22 cellular contexts compared by ENCODE assay signal in genomic region chr14:55120466-55121144, GRCh38. TPM values are rescaled to one million over a fixed set of nuclear protein-coding genes. Genes with fewer than 3 reads are reported as not detected.
A peak's percentile ranks its signal among the peaks of the same experiment; 100 is the strongest.
DNase-seq lines count a peak whose midpoint lies in the region; ATAC-seq and TF ChIP-seq lines count a peak whose summit lies in the region.
"Had no signal": no experiment of that assay in that cellular context is flagged by ENCODE, and none has a peak within 500 bp of the region (broad histone marks: within the 10 kb centered on the region; RNA-seq: fewer than 3 reads in every experiment).

No MANE protein-coding gene starts in this region.

- H3K27ac ChIP-seq in right atrium auricular region (peak overlapping the region; percentile 52 to 80), stomach (peak overlapping the region; percentile 6 to 99 (median 80))
- H3K27ac ChIP-seq: epithelial cell of prostate had no signal

- no peak for TF ChIP-seq EP300 in stomach (IDR thresholded peaks at IDR 0.05)

- H3K27me3 Mint-ChIP-seq in activated CD8-positive, alpha-beta memory T cell treated with anti-CD3 and anti-CD28 coated beads, Interleukin-2, amount 10 ng/mL, durations not matched to agents 7 days and 5 days, result peaks cover 4% of the 10 kb centered on the region
- peaks cover 0 to 7% of the 10 kb centered on the region in 2 donors for H3K27me3 Mint-ChIP-seq in stimulated activated naive B cell treated with anti-CD40 and anti-IgM and Interleukin-4, amounts not matched to agents 10 μg/mL and 1 μg/mL and 100 μg/mL, for 72 hours
- H3K27me3 Mint-ChIP-seq: activated T-cell treated with anti-CD3 and anti-CD28 coated beads, Interleukin-2, amount 50 U/mL, for 24 hours; central memory CD8-positive, alpha-beta T cell; stimulated activated naive CD8-positive, alpha-beta T cell treated with anti-CD3 and anti-CD28 coated beads, Interleukin-15, Interleukin-2, amounts not matched to agents 100 ng/mL and 50 ng/mL, for 24 hours had no signal

- TF ChIP-seq CTCF in right atrium auricular region (IDR thresholded peaks at IDR 0.05) (no peak), stomach (IDR thresholded peaks at IDR 0.05) (no peak)

- H3K4me1 ChIP-seq in right atrium auricular region, result peaks cover 0 to 84% of the 10 kb centered on the region in 2 donors
- H3K4me1 ChIP-seq in stomach, result peaks cover 28 to 96% (median 67%) of the 10 kb centered on the region in 4 donors

- H3K4me3 ChIP-seq in right atrium auricular region, result no peak overlapping the region
- H3K4me3 ChIP-seq in stomach, result no peak overlapping the region

- peaks cover 19% of the 10 kb centered on the region for H3K4me1 Mint-ChIP-seq in activated CD8-positive, alpha-beta memory T cell treated with anti-CD3 and anti-CD28 coated beads, Interleukin-2, amount 10 ng/mL, durations not matched to agents 7 days and 5 days
- peaks cover 2 to 6% of the 10 kb centered on the region in 2 donors for H3K4me1 Mint-ChIP-seq in stimulated activated naive B cell treated with anti-CD40 and anti-IgM and Interleukin-4, amounts not matched to agents 10 μg/mL and 1 μg/mL and 100 μg/mL, for 72 hours

- DNase-seq in HUDEP-2 (lab: John Stamatoyannopoulos, UW; ENCODE audit: unreplicated experiment in 76 of 76) (peak in 71 of 76 experiments; percentile 19 to 84 (median 56)), SKM-1 (lab: John Stamatoyannopoulos, UW; ENCODE audit: unreplicated experiment) (peak; percentile 33), right atrium auricular region (ENCODE audit: low spot score) (no peak), stomach (peak; percentile 44), RPMI8226 (no peak)
- no peak for DNase-seq in activated CD8-positive, alpha-beta memory T cell treated with anti-CD3 and anti-CD28 coated beads, Interleukin-2, amount 10 ng/mL, durations not matched to agents 7 days and 5 days
- DNase-seq in activated CD8-positive, alpha-beta memory T cell treated with anti-CD3 and anti-CD28 coated beads, Interleukin-2, amount 50 U/mL, for 48 hours, result no peak
- no peak for DNase-seq in stimulated activated naive B cell treated with anti-CD40 and anti-IgM and Interleukin-4, amounts not matched to agents 10 μg/mL and 1 μg/mL and 100 μg/mL, for 72 hours
- DNase-seq: activated CD4-positive, alpha-beta T cell treated with anti-CD3 and anti-CD28 coated beads for 1 hour; activated naive CD8-positive, alpha-beta T cell treated with anti-CD3 and anti-CD28 coated beads, Interleukin-2, amount 50 U/mL, for 24 hours; activated T-cell treated with anti-CD3 and anti-CD28 coated beads, Interleukin-2, amount 50 U/mL, for 24 hours; DMS53; H9; hypothalamus; NCI-H1417 treated with DMSO at 0.1 percent for 48 hours; NCI-H510A; T-helper 2 cell had no signal

- H3K9me3 ChIP-seq in right atrium auricular region (no peaks in the 10 kb centered on the region), stomach (no peaks in the 10 kb centered on the region)

- H3K27me3 ChIP-seq in right atrium auricular region (no peaks in the 10 kb centered on the region), stomach (no peaks in the 10 kb centered on the region)

- no peak overlapping the region for H3K4me3 Mint-ChIP-seq in activated CD8-positive, alpha-beta memory T cell treated with anti-CD3 and anti-CD28 coated beads, Interleukin-2, amount 10 ng/mL, durations not matched to agents 7 days and 5 days
- H3K4me3 Mint-ChIP-seq in stimulated activated naive B cell treated with anti-CD40 and anti-IgM and Interleukin-4, amounts not matched to agents 10 μg/mL and 1 μg/mL and 100 μg/mL, for 72 hours, result no peak overlapping the region
- H3K4me3 Mint-ChIP-seq: activated naive CD8-positive, alpha-beta T cell treated with anti-CD3 and anti-CD28 coated beads, Interleukin-2, amount 50 U/mL, for 24 hours; activated T-cell treated with anti-CD3 and anti-CD28 coated beads, Interleukin-2, amount 50 U/mL, for 24 hours; central memory CD8-positive, alpha-beta T cell; H9; neural crest cell; stimulated activated naive CD8-positive, alpha-beta T cell treated with anti-CD3 and anti-CD28 coated beads, Interleukin-15, Interleukin-2, amounts not matched to agents 100 ng/mL and 50 ng/mL, for 24 hours had no signal

- ATAC-seq in activated CD8-positive, alpha-beta memory T cell treated with anti-CD3 and anti-CD28 coated beads, Interleukin-2, amount 10 ng/mL, durations not matched to agents 7 days and 5 days, result no peak
- no peak for ATAC-seq in stimulated activated naive B cell treated with anti-CD40 and anti-IgM and Interleukin-4, amounts not matched to agents 10 μg/mL and 1 μg/mL and 100 μg/mL, for 72 hours (replicated peaks)
- ATAC-seq: activated naive CD8-positive, alpha-beta T cell treated with anti-CD3 and anti-CD28 coated beads, Interleukin-2, amount 50 U/mL, for 24 hours; Panc1 had no signal

- CTCF ChIA-PET in activated CD8-positive, alpha-beta memory T cell treated with anti-CD3 and anti-CD28 coated beads, Interleukin-2, amount 10 ng/mL, durations not matched to agents 7 days and 5 days (lab: Charles Lee), result no interaction called here

- intact Hi-C loops in stomach (cut with DNase I; ENCODE audit: low total_unique reads), result no loop called here

- 39 to 58% (median 51%) methylated on average over 7 of the region's 7 CpGs for WGBS in stomach, 5 donors

- TF ChIP-seq POLR2A in stomach (IDR thresholded peaks at IDR 0.05), result no peak

- H3K36me3 Mint-ChIP-seq in activated CD8-positive, alpha-beta memory T cell treated with anti-CD3 and anti-CD28 coated beads, Interleukin-2, amount 10 ng/mL, durations not matched to agents 7 days and 5 days, result no peaks in the 10 kb centered on the region
- H3K36me3 Mint-ChIP-seq in stimulated activated naive B cell treated with anti-CD40 and anti-IgM and Interleukin-4, amounts not matched to agents 10 μg/mL and 1 μg/mL and 100 μg/mL, for 72 hours, result no peaks in the 10 kb centered on the region

- no peak overlapping the region for H3K27ac Mint-ChIP-seq in activated CD8-positive, alpha-beta memory T cell treated with anti-CD3 and anti-CD28 coated beads, Interleukin-2, amount 10 ng/mL, durations not matched to agents 7 days and 5 days
- H3K27ac Mint-ChIP-seq in stimulated activated naive B cell treated with anti-CD40 and anti-IgM and Interleukin-4, amounts not matched to agents 10 μg/mL and 1 μg/mL and 100 μg/mL, for 72 hours, result no peak overlapping the region
- H3K27ac Mint-ChIP-seq: activated naive CD8-positive, alpha-beta T cell treated with anti-CD3 and anti-CD28 coated beads, Interleukin-2, amount 50 U/mL, for 24 hours; activated T-cell treated with anti-CD3 and anti-CD28 coated beads, Interleukin-2, amount 50 U/mL, for 24 hours; H9; stimulated activated naive CD8-positive, alpha-beta T cell treated with anti-CD3 and anti-CD28 coated beads, Interleukin-15, Interleukin-2, amounts not matched to agents 100 ng/mL and 50 ng/mL, for 24 hours had no signal

- H3K9me3 Mint-ChIP-seq in activated CD8-positive, alpha-beta memory T cell treated with anti-CD3 and anti-CD28 coated beads, Interleukin-2, amount 10 ng/mL, durations not matched to agents 7 days and 5 days (ENCODE audit: low read depth), result no peaks in the 10 kb centered on the region
- H3K9me3 Mint-ChIP-seq in stimulated activated naive B cell treated with anti-CD40 and anti-IgM and Interleukin-4, amounts not matched to agents 10 μg/mL and 1 μg/mL and 100 μg/mL, for 72 hours, result no peaks in the 10 kb centered on the region
- H3K9me3 Mint-ChIP-seq: activated naive CD8-positive, alpha-beta T cell treated with anti-CD3 and anti-CD28 coated beads, Interleukin-2, amount 50 U/mL, for 24 hours; activated T-cell treated with anti-CD3 and anti-CD28 coated beads, Interleukin-2, amount 50 U/mL, for 24 hours; central memory CD8-positive, alpha-beta T cell; H9; neural crest cell; stimulated activated naive CD8-positive, alpha-beta T cell treated with anti-CD3 and anti-CD28 coated beads, Interleukin-15, Interleukin-2, amounts not matched to agents 100 ng/mL and 50 ng/mL, for 24 hours had no signal

- no peaks in the 10 kb centered on the region for H3K36me3 ChIP-seq in right atrium auricular region
- H3K36me3 ChIP-seq in stomach, result no peaks in the 10 kb centered on the region

RNA-seq across cellular contexts. Expression of gene LGALS3, which starts 8.4 kb away (rescaled TPM):
- total RNA-seq in right atrium auricular region (100 to 1,000 TPM; 178 to 184 TPM), stomach (100 to 1,000 TPM; 163 to 275 (median 222) TPM)
- polyA plus RNA-seq in stomach, result 100 to 1,000 TPM; 415 to 676 (median 423) TPM
- total RNA-seq in activated CD8-positive, alpha-beta memory T cell treated with anti-CD3 and anti-CD28 coated beads, Interleukin-2, amount 10 ng/mL, durations not matched to agents 7 days and 5 days, result 100 to 1,000 TPM in 1 of 2 experiments, 10 to 100 TPM in 1; 88.3 to 138 TPM

Comparison
In these comparisons a context has a peak if more than half of its experiments do, and no peak if none do; other contexts are left out.
1. DNase-seq: peak in HUDEP-2 (71 of 76), SKM-1 (single experiment) and stomach (single experiment); none in right atrium auricular region (single experiment), activated CD8-positive, alpha-beta memory T cell treated with anti-CD3 and anti-CD28 coated beads, Interleukin-2, amount 10 ng/mL, durations not matched to agents 7 days and 5 days (single experiment), activated CD8-positive, alpha-beta memory T cell treated with anti-CD3 and anti-CD28 coated beads, Interleukin-2, amount 50 U/mL, for 48 hours (single experiment), RPMI8226 (single experiment) and stimulated activated naive B cell treated with anti-CD40 and anti-IgM and Interleukin-4, amounts not matched to agents 10 μg/mL and 1 μg/mL and 100 μg/mL, for 72 hours (single experiment).